Comparison of ENCODE assay signal across 9 cellular contexts in genomic region chr19:46660008-46660517, GRCh38. TPM values are rescaled to one million over a fixed set of nuclear protein-coding genes. Genes with fewer than 3 reads are reported as not detected.
DNase-seq lines count a peak whose midpoint lies in the region; ATAC-seq lines count a peak whose summit lies in the region.
"Had no signal": no experiment of that assay in that cellular context is flagged by ENCODE, and none has a peak within 500 bp of the region (broad histone marks: within the 10 kb centered on the region; RNA-seq: fewer than 3 reads in every experiment).

No MANE protein-coding gene starts in this region.

- peak overlapping the region; percentile 71 for H3K4me3 Mint-ChIP-seq in activated T-cell treated with anti-CD3 and anti-CD28 coated beads, Interleukin-2, amount 50 U/mL, for 24 hours
- peak overlapping the region; percentile 60 for H3K4me3 Mint-ChIP-seq in activated naive CD8-positive, alpha-beta T cell treated with anti-CD3 and anti-CD28 coated beads, Interleukin-2, amount 10 ng/mL, durations not matched to agents 7 days and 5 days

- no peaks in the 10 kb centered on the region for H3K27me3 ChIP-seq in layer of hippocampus (ENCODE audit: control insufficient read depth, insufficient read depth, low read length)

- POLR2A ChIA-PET in activated naive CD8-positive, alpha-beta T cell treated with anti-CD3 and anti-CD28 coated beads, Interleukin-2, amount 10 ng/mL, durations not matched to agents 7 days and 5 days (lab: Charles Lee) = interaction anchor here (1.9 to 2.4 kb wide), 2 partner anchors 54 to 59 kb away, joined by 8 to 24 read pairs; partner anchors contain the start of gene CALM3

- peaks cover 26% of the 10 kb centered on the region for H3K27me3 Mint-ChIP-seq in activated T-cell treated with anti-CD3 and anti-CD28 coated beads, Interleukin-2, amount 50 U/mL, for 24 hours
- H3K27me3 Mint-ChIP-seq in activated naive CD8-positive, alpha-beta T cell treated with anti-CD3 and anti-CD28 coated beads, Interleukin-2, amount 10 ng/mL, durations not matched to agents 7 days and 5 days = peaks cover 35% of the 10 kb centered on the region

- no peak for ATAC-seq in activated naive CD8-positive, alpha-beta T cell treated with anti-CD3 and anti-CD28 coated beads, Interleukin-2, amount 10 ng/mL, durations not matched to agents 7 days and 5 days (ENCODE audit: low read depth)
- no peak for ATAC-seq in GM19023 (IDR thresholded peaks at IDR 0.05; ENCODE audit: unreplicated experiment)
- ATAC-seq in sciatic nerve = no peak

- no peaks in the 10 kb centered on the region for H3K36me3 Mint-ChIP-seq in activated T-cell treated with anti-CD3 and anti-CD28 coated beads, Interleukin-2, amount 50 U/mL, for 24 hours (ENCODE audit: low read depth)
- no peaks in the 10 kb centered on the region for H3K36me3 Mint-ChIP-seq in activated naive CD8-positive, alpha-beta T cell treated with anti-CD3 and anti-CD28 coated beads, Interleukin-2, amount 10 ng/mL, durations not matched to agents 7 days and 5 days

- H3K9me3 Mint-ChIP-seq in activated T-cell treated with anti-CD3 and anti-CD28 coated beads, Interleukin-2, amount 50 U/mL, for 24 hours = no peaks in the 10 kb centered on the region
- no peaks in the 10 kb centered on the region for H3K9me3 Mint-ChIP-seq in activated naive CD8-positive, alpha-beta T cell treated with anti-CD3 and anti-CD28 coated beads, Interleukin-2, amount 10 ng/mL, durations not matched to agents 7 days and 5 days

- H3K27ac ChIP-seq in layer of hippocampus (ENCODE audit: low read depth, low read length) (peak overlapping the region; percentile 85), substantia nigra (ENCODE audit: low read depth, low read length, poor library complexity, severe bottlenecking) (peak overlapping the region; percentile 90)

- H3K4me1 Mint-ChIP-seq in activated T-cell treated with anti-CD3 and anti-CD28 coated beads, Interleukin-2, amount 50 U/mL, for 24 hours (ENCODE audit: low read depth) = peaks cover 27% of the 10 kb centered on the region
- peaks cover 13% of the 10 kb centered on the region for H3K4me1 Mint-ChIP-seq in activated naive CD8-positive, alpha-beta T cell treated with anti-CD3 and anti-CD28 coated beads, Interleukin-2, amount 10 ng/mL, durations not matched to agents 7 days and 5 days

- H3K27ac Mint-ChIP-seq in activated T-cell treated with anti-CD3 and anti-CD28 coated beads, Interleukin-2, amount 50 U/mL, for 24 hours = no peak overlapping the region
- H3K27ac Mint-ChIP-seq in activated naive CD8-positive, alpha-beta T cell treated with anti-CD3 and anti-CD28 coated beads, Interleukin-2, amount 10 ng/mL, durations not matched to agents 7 days and 5 days = peak overlapping the region; percentile 32

- intact Hi-C loops in sciatic nerve (cut with DNase I) = loop anchor here (5.0 to 10.0 kb wide), 2 partner anchors 45 to 128 kb away; no protein-coding TSS in a partner anchor

- peak; percentile 39 for DNase-seq in activated T-cell treated with anti-CD3 and anti-CD28 coated beads, Interleukin-2, amount 50 U/mL, for 24 hours
- DNase-seq in activated T-cell treated with anti-CD3 and anti-CD28 coated beads for 4 hours (no peak), substantia nigra (lab: John Stamatoyannopoulos, UW) (peak in 32 of 49 donors; percentile 13 to 77 (median 45)), sciatic nerve (ENCODE audit: low spot score) (no peak), NCI-H2107 (lab: John Stamatoyannopoulos, UW) (no peak)
- no peak for DNase-seq in activated naive CD8-positive, alpha-beta T cell treated with anti-CD3 and anti-CD28 coated beads, Interleukin-2, amount 10 ng/mL, durations not matched to agents 7 days and 5 days

RNA-seq across cellular contexts. Expression of gene DACT3, which starts 0.9 kb away (rescaled TPM):
- under 1 TPM; 0.42 to 0.48 TPM for total RNA-seq in activated naive CD8-positive, alpha-beta T cell treated with anti-CD3 and anti-CD28 coated beads, Interleukin-2, amount 10 ng/mL, durations not matched to agents 7 days and 5 days
- 22.2 TPM for total RNA-seq in sciatic nerve

RNA-seq across cellular contexts. Expression of gene GNG8, which starts 24.1 kb away (rescaled TPM):
- 1 to 10 TPM in 1 of 2 experiments, not detected in 1; 2.4 TPM for total RNA-seq in activated naive CD8-positive, alpha-beta T cell treated with anti-CD3 and anti-CD28 coated beads, Interleukin-2, amount 10 ng/mL, durations not matched to agents 7 days and 5 days
- not detected for total RNA-seq in sciatic nerve
- total RNA-seq: body of pancreas had no signal

RNA-seq across cellular contexts. Expression of gene PTGIR, which starts 35.2 kb away (rescaled TPM):
- 1 to 10 TPM; 8.0 to 8.5 TPM for total RNA-seq in activated naive CD8-positive, alpha-beta T cell treated with anti-CD3 and anti-CD28 coated beads, Interleukin-2, amount 10 ng/mL, durations not matched to agents 7 days and 5 days
- 8.0 TPM for total RNA-seq in sciatic nerve

RNA-seq across cellular contexts. Expression of gene PRKD2, which starts 56.9 kb away (rescaled TPM):
- total RNA-seq in activated naive CD8-positive, alpha-beta T cell treated with anti-CD3 and anti-CD28 coated beads, Interleukin-2, amount 10 ng/mL, durations not matched to agents 7 days and 5 days = 100 to 1,000 TPM; 166 to 173 TPM
- 54.0 TPM for total RNA-seq in sciatic nerve

RNA-seq across cellular contexts. Expression of gene CALM3, which starts 58.9 kb away (rescaled TPM):
- total RNA-seq in activated naive CD8-positive, alpha-beta T cell treated with anti-CD3 and anti-CD28 coated beads, Interleukin-2, amount 10 ng/mL, durations not matched to agents 7 days and 5 days = 100 to 1,000 TPM; 485 to 503 TPM
- 237 TPM for total RNA-seq in sciatic nerve

Comparison
In these comparisons a context has a peak if more than half of its experiments do, and no peak if none do; other contexts are left out.
1. DNase-seq: peak in activated T-cell treated with anti-CD3 and anti-CD28 coated beads, Interleukin-2, amount 50 U/mL, for 24 hours (single experiment) and substantia nigra (32 of 49); none in activated T-cell treated with anti-CD3 and anti-CD28 coated beads for 4 hours (single experiment), activated naive CD8-positive, alpha-beta T cell treated with anti-CD3 and anti-CD28 coated beads, Interleukin-2, amount 10 ng/mL, durations not matched to agents 7 days and 5 days (single experiment), sciatic nerve (single experiment) and NCI-H2107 (single experiment).
2. RNA of gene DACT3, which starts 0.9 kb away (total RNA-seq): 22.2 TPM in sciatic nerve (single experiment); 0.42 to 0.48 TPM in activated naive CD8-positive, alpha-beta T cell treated with anti-CD3 and anti-CD28 coated beads, Interleukin-2, amount 10 ng/mL, durations not matched to agents 7 days and 5 days; every median in the first group is over 10 times any median in the second.